In genomic region chr19:43620061-43621001, GRCh38 we compare ENCODE assay signal across 8 cellular contexts. TPM values are rescaled to one million over a fixed set of nuclear protein-coding genes. Genes with fewer than 3 reads are reported as not detected.
DNase-seq lines count a peak whose midpoint lies in the region; TF ChIP-seq lines count a peak whose summit lies in the region.

No MANE protein-coding gene starts in this region.

- H3K36me3 Mint-ChIP-seq in T-helper 2 cell treated with Interferon-gamma antibody and Interleukin-4, amounts not matched to agents 5 μg/mL and 100 μg/mL, for 36 hours (ENCODE audit: low read depth), result peaks cover 1% of the 10 kb centered on the region
- peaks cover 26% of the 10 kb centered on the region for H3K36me3 Mint-ChIP-seq in neural crest cell (ENCODE audit: low read depth)

- H3K27me3 Mint-ChIP-seq in T-helper 2 cell treated with Interferon-gamma antibody and Interleukin-4, amounts not matched to agents 5 μg/mL and 100 μg/mL, for 36 hours (ENCODE audit: low read depth), result no peaks in the 10 kb centered on the region
- peaks cover 13% of the 10 kb centered on the region for H3K27me3 Mint-ChIP-seq in neural crest cell (ENCODE audit: low read depth)

- peaks cover 22% of the 10 kb centered on the region for H3K4me1 Mint-ChIP-seq in T-helper 2 cell treated with Interferon-gamma antibody and Interleukin-4, amounts not matched to agents 5 μg/mL and 100 μg/mL, for 36 hours (ENCODE audit: low read depth)
- peaks cover 47% of the 10 kb centered on the region for H3K4me1 Mint-ChIP-seq in neural crest cell

- no peak for DNase-seq in GM12865 (ENCODE audit: low read depth)
- DNase-seq in T-helper 2 cell treated with Interferon-gamma antibody and Interleukin-4, amounts not matched to agents 5 μg/mL and 100 μg/mL, for 36 hours (ENCODE audit: low spot score), result no peak
- no peak for DNase-seq in neural crest cell (ENCODE audit: low read depth, low spot score)
- no peak for DNase-seq in germinal center (ENCODE audit: low spot score)
- DNase-seq in OCI-M1 (lab: John Stamatoyannopoulos, UW), result no peak
- DNase-seq in iPS-NIHi7 (ENCODE audit: extremely low spot score), result no peak
- no peak for DNase-seq in mesenteric fat pad (ENCODE audit: low spot score)

- H3K27me3 ChIP-seq in duodenal mucosa (ENCODE audit: control insufficient read depth in 1 of 2, insufficient read depth in 2 of 2, low read length in 2 of 2), result no peaks in the 10 kb centered on the region

- no peak for TF ChIP-seq CTCF in GM12865 (IDR thresholded peaks at IDR 0.05; ENCODE audit: insufficient read depth, low read depth, low read length, missing control alignments)
- no peak for TF ChIP-seq CTCF in neural crest cell (conservative IDR thresholded peaks at IDR 0.05)

- H3K4me3 ChIP-seq in GM12865 (ENCODE audit: low read depth, low read length) (peak overlapping the region; percentile 69), duodenal mucosa (ENCODE audit: low read depth in 1 of 2, low read length in 2 of 2) (peak overlapping the region; percentile 83 to 94)

- no peaks in the 10 kb centered on the region for H3K36me3 ChIP-seq in duodenal mucosa (ENCODE audit: control insufficient read depth in 1 of 2, insufficient read depth in 2 of 2, low read length in 2 of 2)

- no peaks in the 10 kb centered on the region for H3K9me3 Mint-ChIP-seq in T-helper 2 cell treated with Interferon-gamma antibody and Interleukin-4, amounts not matched to agents 5 μg/mL and 100 μg/mL, for 36 hours
- peaks cover 3% of the 10 kb centered on the region for H3K9me3 Mint-ChIP-seq in neural crest cell

- H3K4me3 Mint-ChIP-seq in T-helper 2 cell treated with Interferon-gamma antibody and Interleukin-4, amounts not matched to agents 5 μg/mL and 100 μg/mL, for 36 hours, result peak overlapping the region; percentile 97
- H3K4me3 Mint-ChIP-seq in neural crest cell, result peak overlapping the region; percentile 95

- peak overlapping the region; percentile 90 for H3K27ac ChIP-seq in duodenal mucosa (ENCODE audit: low read depth, low read length)

- no peaks in the 10 kb centered on the region for H3K9me3 ChIP-seq in duodenal mucosa (ENCODE audit: control insufficient read depth in 1 of 2, low read length in 2 of 2)

- peaks cover 15 to 17% of the 10 kb centered on the region in 2 donors for H3K4me1 ChIP-seq in duodenal mucosa (ENCODE audit: control insufficient read depth in 1 of 2, insufficient read depth in 2 of 2, low read length in 2 of 2)

- peak overlapping the region; percentile 77 to 91 for H3K9ac ChIP-seq in duodenal mucosa (ENCODE audit: low read depth in 1 of 2, low read length in 2 of 2)

- H3K27ac Mint-ChIP-seq in T-helper 2 cell treated with Interferon-gamma antibody and Interleukin-4, amounts not matched to agents 5 μg/mL and 100 μg/mL, for 36 hours, result peak overlapping the region; percentile 98
- H3K27ac Mint-ChIP-seq in neural crest cell (ENCODE audit: unreplicated experiment), result peak overlapping the region; percentile 100

RNA-seq across cellular contexts. Expression of gene ZNF428, which starts 0.9 kb away (rescaled TPM):
- 114 and 117 TPM in 2 replicates for total RNA-seq in neural crest cell
- 19.2 TPM for total RNA-seq in mesenteric fat pad

RNA-seq across cellular contexts. Expression of gene SRRM5, which starts 8.4 kb away (rescaled TPM):
- 0.41 and 0.51 TPM in 2 replicates for total RNA-seq in neural crest cell
- 0.22 TPM for total RNA-seq in mesenteric fat pad

RNA-seq across cellular contexts. Expression of gene CADM4, which starts 19.3 kb away (rescaled TPM):
- total RNA-seq in neural crest cell (74.4 and 78.5 TPM in 2 replicates), mesenteric fat pad (1.4 TPM)

RNA-seq across cellular contexts. Expression of gene ZNF576, which starts 23.9 kb away (rescaled TPM):
- total RNA-seq in neural crest cell, result 18.3 and 19.7 TPM in 2 replicates
- 12.1 TPM for total RNA-seq in mesenteric fat pad

RNA-seq across cellular contexts. Expression of gene IRGQ, which starts 24.4 kb away (rescaled TPM):
- total RNA-seq in neural crest cell (52.9 and 53.5 TPM in 2 replicates), mesenteric fat pad (21.7 TPM)

Comparison
In these comparisons a context has a peak if more than half of its experiments do, and no peak if none do; other contexts are left out.
1. RNA of gene CADM4, which starts 19.3 kb away (total RNA-seq): 74.4 to 78.5 TPM in neural crest cell; 1.4 TPM in mesenteric fat pad (single experiment); every median in the first group is over 10 times any median in the second.